In the genomic region with DNA sequence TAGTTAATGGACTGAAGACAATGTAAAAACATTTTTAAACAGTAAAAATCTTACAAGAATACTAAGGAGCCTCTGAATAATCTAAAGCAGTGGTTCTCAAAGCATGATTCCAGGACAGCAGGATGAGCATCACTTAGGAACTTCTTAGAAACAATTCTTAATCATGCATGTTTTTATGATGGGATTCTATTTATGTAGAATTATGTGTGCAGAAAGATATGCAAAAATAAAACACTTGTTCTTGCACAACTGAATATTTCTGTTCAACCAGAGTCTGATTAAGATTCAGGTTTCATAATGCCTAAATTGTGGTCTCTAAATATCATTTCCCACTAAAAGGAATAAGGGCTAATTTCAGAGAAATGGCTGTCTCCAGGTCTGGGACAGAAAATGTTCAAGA, we compare ENCODE assay signal across 18 cellular contexts.
A peak's percentile ranks its signal among the peaks of the same experiment; 100 is the strongest.
DNase-seq lines count a peak whose midpoint lies in the region; ATAC-seq, FAIRE-seq and TF ChIP-seq lines count a peak whose summit lies in the region.
"Had no signal": no experiment of that assay in that cellular context is flagged by ENCODE, and none has a peak within 500 bp of the region (broad histone marks: within the 10 kb centered on the region; RNA-seq: fewer than 3 reads in every experiment).

No MANE protein-coding gene starts in this region.

- TF ChIP-seq POLR2A in gastroesophageal sphincter (IDR thresholded peaks at IDR 0.05), result no peak

- H3K4me3 ChIP-seq in AG04449 (ENCODE audit: low read depth, low read length) (no peak overlapping the region), adipocyte (ENCODE audit: low read length) (no peak overlapping the region), gastroesophageal sphincter (no peak overlapping the region)

- POLR2A ChIA-PET in AG04449 (lab: Yijun Ruan, JAX), result no interaction called here

- H3K27ac ChIP-seq in gastroesophageal sphincter, result no peak overlapping the region

- no peak overlapping the region for H3K9ac ChIP-seq in adipocyte (ENCODE audit: low read length)

- DNase-seq in AG04449 (ENCODE audit: low read depth, low spot score) (peak; percentile 47), GM03348 (ENCODE audit: low spot score) (peak; percentile 40), adipocyte (ENCODE audit: low read depth) (peak; percentile 55), fibroblast of peridontal ligament (ENCODE audit: extremely low read depth) (peak; percentile 77), NCI-H1694 (lab: John Stamatoyannopoulos, UW) (no peak), D721Med (ENCODE audit: insufficient read length, low spot score) (no peak)
- DNase-seq: 8988T; CD4-positive, CD25-positive, alpha-beta regulatory T cell; H7; Kasumi-1; NCI-H1105; NCI-H187; NCI-H345; NCI-H526; Right ventricle myocardium superior had no signal

- TF ChIP-seq EP300 in gastroesophageal sphincter (IDR thresholded peaks at IDR 0.05), result no peak

- H3K9me3 ChIP-seq in adipocyte (ENCODE audit: control insufficient read depth, low read length) (no peaks in the 10 kb centered on the region), gastroesophageal sphincter (no peaks in the 10 kb centered on the region)

- H3K36me3 ChIP-seq in adipocyte (ENCODE audit: control insufficient read depth, insufficient read depth, low read length, severe bottlenecking) (peaks cover 33% of the 10 kb centered on the region), gastroesophageal sphincter (peaks cover 0 to 29% of the 10 kb centered on the region in 2 donors)

- no peak for FAIRE-seq in D721Med (lab: Jason Lieb, UNC)

- ATAC-seq in HG02970 (IDR thresholded peaks at IDR 0.05; ENCODE audit: low FRiP score, unreplicated experiment), result no peak
- no peak for ATAC-seq in gastroesophageal sphincter
- ATAC-seq: SK-N-SH treated with all-trans-retinoic acid at 6 μM for 48 hours had no signal

- TF ChIP-seq CTCF in AG04449 (IDR thresholded peaks at IDR 0.05; ENCODE audit: insufficient read depth, low read length, missing control alignments), result no peak
- TF ChIP-seq CTCF in D721Med (IDR thresholded peaks at IDR 0.05; ENCODE audit: insufficient read depth, missing control alignments), result no peak
- TF ChIP-seq CTCF in gastroesophageal sphincter (IDR thresholded peaks at IDR 0.05), result no peak

- H3K27me3 ChIP-seq in adipocyte (replicated peaks; ENCODE audit: control insufficient read depth, insufficient read depth, low read length) (no peaks in the 10 kb centered on the region), gastroesophageal sphincter (no peaks in the 10 kb centered on the region)

- H3K4me1 ChIP-seq in adipocyte (ENCODE audit: control insufficient read depth, insufficient read depth, low read length), result peaks cover 12% of the 10 kb centered on the region
- no peaks in the 10 kb centered on the region for H3K4me1 ChIP-seq in gastroesophageal sphincter

- CTCF ChIA-PET in AG04449 (lab: Yijun Ruan, JAX), result no interaction called here

Comparison
In these comparisons a context has a peak if more than half of its experiments do, and no peak if none do; other contexts are left out.
1. DNase-seq: peak in AG04449 (single experiment), GM03348 (single experiment), adipocyte (single experiment) and fibroblast of peridontal ligament (single experiment); none in NCI-H1694 (single experiment) and D721Med (single experiment).